25 cellular contexts compared by ENCODE assay signal in genomic region chr1:76938304-76938703, GRCh38.
"Had no signal": no experiment of that assay in that cellular context is flagged by ENCODE, and none has a peak within 500 bp of the region (broad histone marks: within the 10 kb centered on the region; RNA-seq: fewer than 3 reads in every experiment).

No MANE protein-coding gene starts in this region.

- H3K9me3 Mint-ChIP-seq: activated CD4-positive, alpha-beta memory T cell treated with anti-CD3 and anti-CD28 coated beads, Interleukin-2, amount 10 ng/mL, durations not matched to agents 7 days and 5 days; activated naive CD4-positive, alpha-beta T cell treated with anti-CD3 and anti-CD28 coated beads, Interleukin-2, amount 10 ng/mL, durations not matched to agents 7 days and 5 days; activated naive CD8-positive, alpha-beta T cell treated with anti-CD3 and anti-CD28 coated beads for 36 hours; activated T-helper 17 cell treated with anti-CD3 and anti-CD28 coated beads, Interleukin-2, amount 50 U/mL, for 72 hours; T-cell had no signal

- DNase-seq: activated CD4-positive, alpha-beta memory T cell treated with anti-CD3 and anti-CD28 coated beads, Interleukin-2, amount 10 ng/mL, durations not matched to agents 7 days and 5 days; activated CD4-positive, alpha-beta T cell treated with anti-CD3 and anti-CD28 coated beads for 36 hours; activated CD4-positive, alpha-beta T cell treated with anti-CD3 and anti-CD28 coated beads, Interleukin-2, amount 50 U/mL, for 1 hour; activated gamma-delta T cell; activated naive CD4-positive, alpha-beta T cell treated with anti-CD3 and anti-CD28 coated beads, Interleukin-2, amount 10 ng/mL, durations not matched to agents 7 days and 5 days; activated naive CD8-positive, alpha-beta T cell treated with anti-CD3 and anti-CD28 coated beads for 36 hours; activated T-cell treated with anti-CD3 and anti-CD28 coated beads for 4 hours; activated T-cell treated with anti-CD3 and anti-CD28 coated beads, Interleukin-2, amount 50 U/mL, for 48 hours; cerebellar nuclear complex; Kasumi-1; NCI-H1105; NCI-H1436; NCI-H1694 treated with DMSO at 0.1 percent for 48 hours; NCI-H2081; NCI-H510A treated with DMSO at 0.1 percent for 48 hours; NCI-H69; T-cell; T-helper 2 cell; T1000; WERI-Rb-1 had no signal

- H3K27me3 ChIP-seq: brain microvascular endothelial cell had no signal

- H3K27ac Mint-ChIP-seq: activated CD4-positive, alpha-beta memory T cell treated with anti-CD3 and anti-CD28 coated beads, Interleukin-2, amount 10 ng/mL, durations not matched to agents 7 days and 5 days; activated CD4-positive, alpha-beta T cell treated with anti-CD3 and anti-CD28 coated beads for 36 hours; activated naive CD4-positive, alpha-beta T cell treated with anti-CD3 and anti-CD28 coated beads, Interleukin-2, amount 10 ng/mL, durations not matched to agents 7 days and 5 days; activated naive CD8-positive, alpha-beta T cell treated with anti-CD3 and anti-CD28 coated beads for 36 hours; activated T-helper 17 cell treated with anti-CD3 and anti-CD28 coated beads, Interleukin-2, amount 50 U/mL, for 72 hours; T-cell had no signal

- H3K4me1 Mint-ChIP-seq: activated CD4-positive, alpha-beta memory T cell treated with anti-CD3 and anti-CD28 coated beads, Interleukin-2, amount 10 ng/mL, durations not matched to agents 7 days and 5 days; activated CD4-positive, alpha-beta T cell treated with anti-CD3 and anti-CD28 coated beads for 36 hours; activated naive CD8-positive, alpha-beta T cell treated with anti-CD3 and anti-CD28 coated beads for 36 hours; activated T-helper 17 cell treated with anti-CD3 and anti-CD28 coated beads, Interleukin-2, amount 50 U/mL, for 72 hours; T-cell had no signal

- ATAC-seq: activated CD4-positive, alpha-beta T cell treated with anti-CD3 and anti-CD28 coated beads for 36 hours; activated T-helper 17 cell treated with anti-CD3 and anti-CD28 coated beads, Interleukin-2, amount 50 U/mL, for 72 hours; Panc1; Right ventricle myocardium inferior; T-cell had no signal

- H3K4me3 ChIP-seq: SK-N-MC had no signal

- H3K36me3 ChIP-seq: brain microvascular endothelial cell had no signal

- H3K27me3 Mint-ChIP-seq: activated CD4-positive, alpha-beta memory T cell treated with anti-CD3 and anti-CD28 coated beads, Interleukin-2, amount 10 ng/mL, durations not matched to agents 7 days and 5 days had no signal

- H3K36me3 Mint-ChIP-seq: activated naive CD4-positive, alpha-beta T cell treated with anti-CD3 and anti-CD28 coated beads, Interleukin-2, amount 10 ng/mL, durations not matched to agents 7 days and 5 days; activated naive CD8-positive, alpha-beta T cell treated with anti-CD3 and anti-CD28 coated beads for 36 hours; T-cell had no signal

- H3K27ac ChIP-seq: brain microvascular endothelial cell, SK-N-MC, WERI-Rb-1 had no signal

- H3K4me3 Mint-ChIP-seq: activated CD4-positive, alpha-beta memory T cell treated with anti-CD3 and anti-CD28 coated beads, Interleukin-2, amount 10 ng/mL, durations not matched to agents 7 days and 5 days; activated CD4-positive, alpha-beta T cell treated with anti-CD3 and anti-CD28 coated beads for 36 hours; activated naive CD4-positive, alpha-beta T cell treated with anti-CD3 and anti-CD28 coated beads, Interleukin-2, amount 10 ng/mL, durations not matched to agents 7 days and 5 days; activated naive CD8-positive, alpha-beta T cell treated with anti-CD3 and anti-CD28 coated beads for 36 hours; activated T-helper 17 cell treated with anti-CD3 and anti-CD28 coated beads, Interleukin-2, amount 50 U/mL, for 72 hours; T-cell had no signal
